ENCODE assay signal across 1 cellular context in genomic region chr16:89923640-89924297, GRCh38.
TF ChIP-seq lines count a peak whose summit lies in the region.

No MANE protein-coding gene starts in this region.

TF ChIP-seq in neural cell, 6 proteins besides CTCF, POLR2A, EP300 and RAD21 (continued from another document):
- TF ChIP-seq, protein P1, sequence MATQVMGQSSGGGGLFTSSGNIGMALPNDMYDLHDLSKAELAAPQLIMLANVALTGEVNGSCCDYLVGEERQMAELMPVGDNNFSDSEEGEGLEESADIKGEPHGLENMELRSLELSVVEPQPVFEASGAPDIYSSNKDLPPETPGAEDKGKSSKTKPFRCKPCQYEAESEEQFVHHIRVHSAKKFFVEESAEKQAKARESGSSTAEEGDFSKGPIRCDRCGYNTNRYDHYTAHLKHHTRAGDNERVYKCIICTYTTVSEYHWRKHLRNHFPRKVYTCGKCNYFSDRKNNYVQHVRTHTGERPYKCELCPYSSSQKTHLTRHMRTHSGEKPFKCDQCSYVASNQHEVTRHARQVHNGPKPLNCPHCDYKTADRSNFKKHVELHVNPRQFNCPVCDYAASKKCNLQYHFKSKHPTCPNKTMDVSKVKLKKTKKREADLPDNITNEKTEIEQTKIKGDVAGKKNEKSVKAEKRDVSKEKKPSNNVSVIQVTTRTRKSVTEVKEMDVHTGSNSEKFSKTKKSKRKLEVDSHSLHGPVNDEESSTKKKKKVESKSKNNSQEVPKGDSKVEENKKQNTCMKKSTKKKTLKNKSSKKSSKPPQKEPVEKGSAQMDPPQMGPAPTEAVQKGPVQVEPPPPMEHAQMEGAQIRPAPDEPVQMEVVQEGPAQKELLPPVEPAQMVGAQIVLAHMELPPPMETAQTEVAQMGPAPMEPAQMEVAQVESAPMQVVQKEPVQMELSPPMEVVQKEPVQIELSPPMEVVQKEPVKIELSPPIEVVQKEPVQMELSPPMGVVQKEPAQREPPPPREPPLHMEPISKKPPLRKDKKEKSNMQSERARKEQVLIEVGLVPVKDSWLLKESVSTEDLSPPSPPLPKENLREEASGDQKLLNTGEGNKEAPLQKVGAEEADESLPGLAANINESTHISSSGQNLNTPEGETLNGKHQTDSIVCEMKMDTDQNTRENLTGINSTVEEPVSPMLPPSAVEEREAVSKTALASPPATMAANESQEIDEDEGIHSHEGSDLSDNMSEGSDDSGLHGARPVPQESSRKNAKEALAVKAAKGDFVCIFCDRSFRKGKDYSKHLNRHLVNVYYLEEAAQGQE (IDR thresholded peaks at IDR 0.05; ENCODE audit: borderline replicate concordance) = peak; percentile 28
